In genomic region chr1:26134466-26134865, GRCh38 we compare ENCODE assay signal across 30 cellular contexts. TPM values are rescaled to one million over a fixed set of nuclear protein-coding genes. Genes with fewer than 3 reads are reported as not detected.
DNase-seq lines count a peak whose midpoint lies in the region; ATAC-seq, FAIRE-seq and TF ChIP-seq lines count a peak whose summit lies in the region.
"Had no signal": no experiment of that assay in that cellular context is flagged by ENCODE, and none has a peak within 500 bp of the region (broad histone marks: within the 10 kb centered on the region; RNA-seq: fewer than 3 reads in every experiment).

No MANE protein-coding gene starts in this region.

- no peaks in the 10 kb centered on the region for H3K79me2 ChIP-seq in HepG2 (ENCODE audit: insufficient read depth, low read length)

- TF ChIP-seq POLR2A in HepG2 (IDR thresholded peaks at IDR 0.05; ENCODE audit: insufficient read depth in 1 of 2, low read depth in 2 of 2, low read length in 2 of 2) = no peak
- no peak for TF ChIP-seq POLR2A in gastroesophageal sphincter (IDR thresholded peaks at IDR 0.05)

- H3K9me3 ChIP-seq in HepG2 (ENCODE audit: low read length) (no peaks in the 10 kb centered on the region), gastroesophageal sphincter (no peaks in the 10 kb centered on the region)
- H3K9me3 ChIP-seq: BE2C had no signal

- H3K4me2 ChIP-seq in HepG2 (ENCODE audit: low read depth, low read length) = no peak overlapping the region
- H3K4me2 ChIP-seq: BLaER1 had no signal

- no peak overlapping the region for H2AFZ ChIP-seq in HepG2 (ENCODE audit: low read length)

- intact Hi-C loops in HepG2 (cut with micrococcal nuclease; ENCODE audit: unreplicated experiment) = no loop called here

- ATAC-seq in HepG2 (no peak), gastroesophageal sphincter (no peak), HG03432 (IDR thresholded peaks at IDR 0.05; ENCODE audit: unreplicated experiment) (no peak)
- ATAC-seq: GM12878 had no signal

- no peak overlapping the region for H3K4me3 Mint-ChIP-seq in osteocyte (ENCODE audit: unreplicated experiment)
- H3K4me3 Mint-ChIP-seq: CD14-positive monocyte; CD4-positive, alpha-beta memory T cell; CD8-positive, alpha-beta memory T cell had no signal

- H3K27ac Mint-ChIP-seq in osteocyte (ENCODE audit: unreplicated experiment) = no peak overlapping the region
- H3K27ac Mint-ChIP-seq: CD14-positive monocyte; CD4-positive, alpha-beta memory T cell; CD4-positive, CD25-positive, alpha-beta regulatory T cell; CD8-positive, alpha-beta memory T cell had no signal

- 4% methylated on average over 3 of the region's 3 CpGs for WGBS in HepG2 (ENCODE audit: low lambda C conversion rate)
- whole genome bisulfite sequencing in gastroesophageal sphincter (ENCODE audit: low coverage in 1 of 2), 2 donors = 100% methylated on average over 1 to 3 of the region's 3 CpGs

- no peak overlapping the region for H3K27ac ChIP-seq in HepG2 (ENCODE audit: extremely low read length, insufficient read depth, low read length)
- H3K27ac ChIP-seq in gastroesophageal sphincter = no peak overlapping the region
- H3K27ac ChIP-seq: BLaER1 had no signal

- no peak for FAIRE-seq in HepG2 (lab: Jason Lieb, UNC)
- FAIRE-seq: A204.1, GM12878, GM12892, GM18507 had no signal

- H3K27me3 ChIP-seq in HepG2 (ENCODE audit: control insufficient read depth in 1 of 2, insufficient read depth in 2 of 2, low read length in 2 of 2) = no peaks in the 10 kb centered on the region
- no peaks in the 10 kb centered on the region for H3K27me3 ChIP-seq in gastroesophageal sphincter
- H3K27me3 ChIP-seq: BE2C, BLaER1 had no signal

- DNase-seq in HepG2 (ENCODE audit: low spot score) (no peak), osteocyte (ENCODE audit: extremely low spot score, unreplicated experiment) (peak; percentile 30), ureter (ENCODE audit: low spot score) (peak; percentile 3)
- DNase-seq in stimulated activated CD4-positive, alpha-beta T cell treated with anti-CD3 and anti-CD28 coated beads, Interleukin-12 subunit alpha, Interleukin-12 subunit beta, amount 100 ng/mL, for 4 hours = no peak
- DNase-seq: 8988T; ACHN; BE2C; C1 segment of cervical spinal cord; CD4-positive, alpha-beta memory T cell; CD4-positive, CD25-positive, alpha-beta regulatory T cell; CD8-positive, alpha-beta memory T cell; COR-L47; DMS 273 treated with DMSO at 0.1 percent for 48 hours; DMS153; DMS53; DMS79; EL; GDM1 had no signal

- peaks cover 8% of the 10 kb centered on the region for H3K9me3 Mint-ChIP-seq in osteocyte (ENCODE audit: unreplicated experiment)

- H3K4me3 ChIP-seq in HepG2 (replicated peaks in 1 of 3; ENCODE audit: insufficient read depth in 1 of 3, low read depth in 2 of 3, low read length in 3 of 3) (no peak overlapping the region), gastroesophageal sphincter (no peak overlapping the region)
- H3K4me3 ChIP-seq: BLaER1, GM12878 had no signal

- no peaks in the 10 kb centered on the region for H3K36me3 ChIP-seq in HepG2 (replicated peaks in 1 of 2; ENCODE audit: control insufficient read depth in 1 of 2, insufficient read depth in 2 of 2, low read length in 2 of 2)
- no peaks in the 10 kb centered on the region for H3K36me3 ChIP-seq in gastroesophageal sphincter
- H3K36me3 ChIP-seq: BE2C, BLaER1 had no signal

- in situ Hi-C loops in HepG2 (cut with HindIII; ENCODE audit: extremely low pct_ligation_motif_present, low pct_unique_long_range_greater_than_20kb) = no loop called here

- peaks cover 2% of the 10 kb centered on the region for H3K36me3 Mint-ChIP-seq in osteocyte (ENCODE audit: unreplicated experiment)
- H3K36me3 Mint-ChIP-seq: CD14-positive monocyte; CD4-positive, alpha-beta memory T cell; CD4-positive, CD25-positive, alpha-beta regulatory T cell had no signal

- POLR2A ChIA-PET in HepG2 (lab: Yijun Ruan, JAX) = no interaction called here

- no peaks in the 10 kb centered on the region for H3K4me1 Mint-ChIP-seq in osteocyte (ENCODE audit: unreplicated experiment)

- H3K4me1 ChIP-seq in HepG2 (ENCODE audit: insufficient read depth, low read length) (0 out of 2 replicates have a peak, but pooled peaks cover 9% of the 10 kb centered on the region), gastroesophageal sphincter (no peaks in the 10 kb centered on the region)
- H3K4me1 ChIP-seq: BE2C had no signal

- no peak for TF ChIP-seq EP300 in HepG2 (IDR thresholded peaks at IDR 0.05; ENCODE audit: low read depth in 2 of 2, low read length in 2 of 2)
- no peak for TF ChIP-seq EP300 in HepG2 (CRISPR knock-in tag; IDR thresholded peaks at IDR 0.05; ENCODE audit: borderline replicate concordance)
- no peak for TF ChIP-seq EP300 in gastroesophageal sphincter (IDR thresholded peaks at IDR 0.05)

- CTCF ChIA-PET in HepG2 (lab: Yijun Ruan, JAX; ENCODE audit: low intra/inter-chr PET ratio, low total read pairs) = no interaction called here

- no peak for TF ChIP-seq RAD21 in HepG2 (CRISPR knock-in tag; IDR thresholded peaks at IDR 0.05)

- no peaks in the 10 kb centered on the region for H4K20me1 ChIP-seq in HepG2 (ENCODE audit: insufficient read depth, low read length)
- H4K20me1 ChIP-seq: BLaER1 had no signal

- H3K27me3 Mint-ChIP-seq in osteocyte (ENCODE audit: unreplicated experiment) = peaks cover 8% of the 10 kb centered on the region
- H3K27me3 Mint-ChIP-seq: CD4-positive, alpha-beta memory T cell; CD4-positive, CD25-positive, alpha-beta regulatory T cell had no signal

- no peak for TF ChIP-seq CTCF in HepG2 (CRISPR knock-in tag; IDR thresholded peaks at IDR 0.05)
- TF ChIP-seq CTCF in osteocyte (IDR thresholded peaks at IDR 0.05) = no peak
- no peak for TF ChIP-seq CTCF in gastroesophageal sphincter (IDR thresholded peaks at IDR 0.05)

- no TSS peak for BruUV-seq in HepG2 (replicated peaks; lab: Mats Ljungman, UMichigan)

- H3K9ac ChIP-seq in HepG2 (ENCODE audit: insufficient read depth, low read depth, low read length) = no peak overlapping the region
- H3K9ac ChIP-seq: BLaER1 had no signal

RNA-seq across cellular contexts. Expression of gene PDIK1L, which starts 22.8 kb away (rescaled TPM):
- total RNA-seq in HepG2 (2016; rRNA removed; fragmentation: Illumina TruSeq; extraction: Trizol) (4.6 and 5.8 TPM in 2 replicates), osteocyte (7.6 and 7.8 TPM in 2 replicates), ureter (21.8 TPM), gastroesophageal sphincter (1 to 10 TPM; 6.2 to 9.3 (median 6.8) TPM)
- total RNA-seq in HepG2 (2016; cell fraction: cytosol; rRNA removed; fragmentation: Illumina TruSeq; extraction: Trizol; ENCODE audit: low read depth) = 0.51 and 0.53 TPM in 2 replicates
- 4.4 and 6.6 TPM in 2 replicates for total RNA-seq in HepG2 (2016; cell fraction: insoluble cytoplasmic fraction; rRNA removed; fragmentation: Illumina TruSeq; extraction: Trizol)
- total RNA-seq in HepG2 (2016; cell fraction: membrane; rRNA removed; fragmentation: Illumina TruSeq; extraction: Trizol) = 2.5 and 2.9 TPM in 2 replicates
- total RNA-seq in HepG2 (2016; cell fraction: nucleus; rRNA removed; fragmentation: Illumina TruSeq; extraction: Trizol) = 3.9 and 4.1 TPM in 2 replicates
- 1.2 and 1.9 TPM in 2 replicates for polyA plus RNA-seq in HepG2 (2011; rRNA removed)
- 0.83 and 1.0 TPM in 2 replicates for polyA plus RNA-seq in HepG2 (2011; cell fraction: cytosol; rRNA removed)
- 1.3 and 1.5 TPM in 2 replicates for polyA plus RNA-seq in HepG2 (2011; cell fraction: nucleus; rRNA removed)
- polyA plus RNA-seq in HepG2 (2012) = 1.7 and 2.7 TPM in 2 replicates
- 0.14 and 0.24 TPM in 2 replicates for polyA plus RNA-seq in HepG2 (2016; cell fraction: cytosol; fragmentation: Illumina TruSeq; extraction: Trizol; ENCODE audit: low read depth)
- 3.9 and 4.2 TPM in 2 replicates for polyA plus RNA-seq in HepG2 (2016; cell fraction: insoluble cytoplasmic fraction; fragmentation: Illumina TruSeq; extraction: Trizol; ENCODE audit: low read depth)
- polyA plus RNA-seq in HepG2 (2016; cell fraction: membrane; fragmentation: Illumina TruSeq; extraction: Trizol; ENCODE audit: low read depth) = 0.95 and 0.99 TPM in 2 replicates
- 5.3 and 5.7 TPM in 2 replicates for polyA plus RNA-seq in HepG2 (2016; cell fraction: nucleus; fragmentation: Illumina TruSeq; extraction: Trizol; ENCODE audit: insufficient read depth, low read depth)
- 0.96 and 5.8 TPM in 2 replicates for polyA minus RNA-seq in HepG2 (2011; rRNA and poly(A)+ RNA removed; ENCODE audit: low replicate concordance)
- polyA minus RNA-seq in HepG2 (2011; cell fraction: cytosol; rRNA and poly(A)+ RNA removed) = 1.9 and 2.7 TPM in 2 replicates
- 4.1 and 5.1 TPM in 2 replicates for polyA minus RNA-seq in HepG2 (2011; cell fraction: nucleus; rRNA and poly(A)+ RNA removed)

RNA-seq across cellular contexts. Expression of gene FAM110D, which starts 24.4 kb away (rescaled TPM):
- not detected in 2 replicates for total RNA-seq in HepG2 (2016; rRNA removed; fragmentation: Illumina TruSeq; extraction: Trizol)
- not detected in 2 replicates for total RNA-seq in HepG2 (2016; cell fraction: cytosol; rRNA removed; fragmentation: Illumina TruSeq; extraction: Trizol; ENCODE audit: low read depth)
- not detected in 2 replicates for total RNA-seq in HepG2 (2016; cell fraction: insoluble cytoplasmic fraction; rRNA removed; fragmentation: Illumina TruSeq; extraction: Trizol)
- not detected in 2 replicates for total RNA-seq in HepG2 (2016; cell fraction: membrane; rRNA removed; fragmentation: Illumina TruSeq; extraction: Trizol)
- not detected in 2 replicates for total RNA-seq in HepG2 (2016; cell fraction: nucleus; rRNA removed; fragmentation: Illumina TruSeq; extraction: Trizol)
- polyA plus RNA-seq in HepG2 (2011; rRNA removed) = not detected in 2 replicates
- not detected in 2 replicates for polyA plus RNA-seq in HepG2 (2011; cell fraction: cytosol; rRNA removed)
- not detected in 2 replicates for polyA plus RNA-seq in HepG2 (2011; cell fraction: nucleus; rRNA removed)
- not detected in 2 replicates for polyA plus RNA-seq in HepG2 (2012)
- not detected in 2 replicates for polyA plus RNA-seq in HepG2 (2016; cell fraction: cytosol; fragmentation: Illumina TruSeq; extraction: Trizol; ENCODE audit: low read depth)
- polyA plus RNA-seq in HepG2 (2016; cell fraction: insoluble cytoplasmic fraction; fragmentation: Illumina TruSeq; extraction: Trizol; ENCODE audit: low read depth) = not detected in 2 replicates
- not detected in 2 replicates for polyA plus RNA-seq in HepG2 (2016; cell fraction: membrane; fragmentation: Illumina TruSeq; extraction: Trizol; ENCODE audit: low read depth)
- not detected in 2 replicates for polyA plus RNA-seq in HepG2 (2016; cell fraction: nucleus; fragmentation: Illumina TruSeq; extraction: Trizol; ENCODE audit: insufficient read depth, low read depth)
- 0.07 TPM in 1 of 2 replicates, not detected in the other for polyA minus RNA-seq in HepG2 (2011; rRNA and poly(A)+ RNA removed; ENCODE audit: low replicate concordance)
- polyA minus RNA-seq in HepG2 (2011; cell fraction: cytosol; rRNA and poly(A)+ RNA removed) = not detected in 2 replicates
- 0.13 and 0.25 TPM in 2 replicates for polyA minus RNA-seq in HepG2 (2011; cell fraction: nucleus; rRNA and poly(A)+ RNA removed)
- total RNA-seq in osteocyte = not detected in 2 replicates
- total RNA-seq in ureter = 7.9 TPM
- 10 to 100 TPM in 1 of 4 donors, 1 to 10 TPM in 3; 3.4 to 12.5 (median 7.7) TPM for total RNA-seq in gastroesophageal sphincter
- total RNA-seq: CD4-positive, alpha-beta memory T cell; CD4-positive, CD25-positive, alpha-beta regulatory T cell; CD8-positive, alpha-beta memory T cell had no signal
- polyA plus RNA-seq: AG04450; CD14-positive monocyte; CD4-positive, alpha-beta memory T cell; CD4-positive, CD25-positive, alpha-beta regulatory T cell; CD8-positive, alpha-beta memory T cell; GM12878 had no signal

RNA-seq across cellular contexts. Expression of gene C1orf232, which starts 34.3 kb away (rescaled TPM):
- total RNA-seq in HepG2 (2016; rRNA removed; fragmentation: Illumina TruSeq; extraction: Trizol) = not detected in 2 replicates
- total RNA-seq in HepG2 (2016; cell fraction: cytosol; rRNA removed; fragmentation: Illumina TruSeq; extraction: Trizol; ENCODE audit: low read depth) = not detected in 2 replicates
- total RNA-seq in HepG2 (2016; cell fraction: insoluble cytoplasmic fraction; rRNA removed; fragmentation: Illumina TruSeq; extraction: Trizol) = not detected in 2 replicates
- not detected in 2 replicates for total RNA-seq in HepG2 (2016; cell fraction: membrane; rRNA removed; fragmentation: Illumina TruSeq; extraction: Trizol)
- total RNA-seq in HepG2 (2016; cell fraction: nucleus; rRNA removed; fragmentation: Illumina TruSeq; extraction: Trizol) = not detected in 2 replicates
- polyA plus RNA-seq in HepG2 (2011; rRNA removed) = not detected in 2 replicates
- polyA plus RNA-seq in HepG2 (2011; cell fraction: cytosol; rRNA removed) = not detected in 2 replicates
- not detected in 2 replicates for polyA plus RNA-seq in HepG2 (2011; cell fraction: nucleus; rRNA removed)
- polyA plus RNA-seq in HepG2 (2012) = not detected in 2 replicates
- not detected in 2 replicates for polyA plus RNA-seq in HepG2 (2016; cell fraction: cytosol; fragmentation: Illumina TruSeq; extraction: Trizol; ENCODE audit: low read depth)
- polyA plus RNA-seq in HepG2 (2016; cell fraction: insoluble cytoplasmic fraction; fragmentation: Illumina TruSeq; extraction: Trizol; ENCODE audit: low read depth) = not detected in 2 replicates
- not detected in 2 replicates for polyA plus RNA-seq in HepG2 (2016; cell fraction: membrane; fragmentation: Illumina TruSeq; extraction: Trizol; ENCODE audit: low read depth)
- not detected in 2 replicates for polyA plus RNA-seq in HepG2 (2016; cell fraction: nucleus; fragmentation: Illumina TruSeq; extraction: Trizol; ENCODE audit: insufficient read depth, low read depth)
- not detected in 2 replicates for polyA minus RNA-seq in HepG2 (2011; rRNA and poly(A)+ RNA removed; ENCODE audit: low replicate concordance)
- polyA minus RNA-seq in HepG2 (2011; cell fraction: cytosol; rRNA and poly(A)+ RNA removed) = not detected in 2 replicates
- polyA minus RNA-seq in HepG2 (2011; cell fraction: nucleus; rRNA and poly(A)+ RNA removed) = not detected in 2 replicates
- not detected in 2 replicates for total RNA-seq in osteocyte
- not detected for total RNA-seq in ureter
- total RNA-seq in gastroesophageal sphincter = not detected
- total RNA-seq: A673; CD4-positive, alpha-beta memory T cell; CD4-positive, CD25-positive, alpha-beta regulatory T cell; CD8-positive, alpha-beta memory T cell; Daoy; G401; GM12878 had no signal
- polyA plus RNA-seq: AG04450; CD14-positive monocyte; CD4-positive, alpha-beta memory T cell; CD4-positive, CD25-positive, alpha-beta regulatory T cell; CD8-positive, alpha-beta memory T cell; GM12878 had no signal

RNA-seq across cellular contexts. Expression of gene ZNF593, which starts 35.2 kb away (rescaled TPM):
- total RNA-seq in HepG2 (2016; rRNA removed; fragmentation: Illumina TruSeq; extraction: Trizol) (55.8 and 59.3 TPM in 2 replicates), osteocyte (26.8 and 28.6 TPM in 2 replicates), ureter (43.2 TPM), gastroesophageal sphincter (10 to 100 TPM in 3 of 4 donors, 1 to 10 TPM in 1; 5.0 to 22.8 (median 16.6) TPM)
- total RNA-seq in HepG2 (2016; cell fraction: cytosol; rRNA removed; fragmentation: Illumina TruSeq; extraction: Trizol; ENCODE audit: low read depth) = 52.2 and 57.2 TPM in 2 replicates
- 56.8 and 58.5 TPM in 2 replicates for total RNA-seq in HepG2 (2016; cell fraction: insoluble cytoplasmic fraction; rRNA removed; fragmentation: Illumina TruSeq; extraction: Trizol)
- total RNA-seq in HepG2 (2016; cell fraction: membrane; rRNA removed; fragmentation: Illumina TruSeq; extraction: Trizol) = 56.1 and 57.7 TPM in 2 replicates
- total RNA-seq in HepG2 (2016; cell fraction: nucleus; rRNA removed; fragmentation: Illumina TruSeq; extraction: Trizol) = 17.8 and 21.4 TPM in 2 replicates
- 37.3 and 43.0 TPM in 2 replicates for polyA plus RNA-seq in HepG2 (2011; rRNA removed)
- 48.9 and 77.5 TPM in 2 replicates for polyA plus RNA-seq in HepG2 (2011; cell fraction: cytosol; rRNA removed)
- polyA plus RNA-seq in HepG2 (2011; cell fraction: nucleus; rRNA removed) = 42.4 and 44.7 TPM in 2 replicates
- polyA plus RNA-seq in HepG2 (2012) = 23.3 and 41.2 TPM in 2 replicates
- polyA plus RNA-seq in HepG2 (2016; cell fraction: cytosol; fragmentation: Illumina TruSeq; extraction: Trizol; ENCODE audit: low read depth) = 60.3 and 61.5 TPM in 2 replicates
- polyA plus RNA-seq in HepG2 (2016; cell fraction: insoluble cytoplasmic fraction; fragmentation: Illumina TruSeq; extraction: Trizol; ENCODE audit: low read depth) = 63.8 and 68.9 TPM in 2 replicates
- polyA plus RNA-seq in HepG2 (2016; cell fraction: membrane; fragmentation: Illumina TruSeq; extraction: Trizol; ENCODE audit: low read depth) = 57.3 and 58.6 TPM in 2 replicates
- polyA plus RNA-seq in HepG2 (2016; cell fraction: nucleus; fragmentation: Illumina TruSeq; extraction: Trizol; ENCODE audit: insufficient read depth, low read depth) = 41.8 and 47.8 TPM in 2 replicates
- 17.7 and 18.6 TPM in 2 replicates for polyA minus RNA-seq in HepG2 (2011; rRNA and poly(A)+ RNA removed; ENCODE audit: low replicate concordance)
- 12.2 and 17.8 TPM in 2 replicates for polyA minus RNA-seq in HepG2 (2011; cell fraction: cytosol; rRNA and poly(A)+ RNA removed)
- 8.8 and 10.2 TPM in 2 replicates for polyA minus RNA-seq in HepG2 (2011; cell fraction: nucleus; rRNA and poly(A)+ RNA removed)

RNA-seq across cellular contexts. Expression of gene ZNF593OS, which starts 37.2 kb away (rescaled TPM):
- total RNA-seq in HepG2 (2016; rRNA removed; fragmentation: Illumina TruSeq; extraction: Trizol) (not detected in 2 replicates), osteocyte (not detected in 2 replicates), ureter (not detected), gastroesophageal sphincter (not detected)
- total RNA-seq in HepG2 (2016; cell fraction: cytosol; rRNA removed; fragmentation: Illumina TruSeq; extraction: Trizol; ENCODE audit: low read depth) = not detected in 2 replicates
- not detected in 2 replicates for total RNA-seq in HepG2 (2016; cell fraction: insoluble cytoplasmic fraction; rRNA removed; fragmentation: Illumina TruSeq; extraction: Trizol)
- total RNA-seq in HepG2 (2016; cell fraction: membrane; rRNA removed; fragmentation: Illumina TruSeq; extraction: Trizol) = not detected in 2 replicates
- total RNA-seq in HepG2 (2016; cell fraction: nucleus; rRNA removed; fragmentation: Illumina TruSeq; extraction: Trizol) = not detected in 2 replicates
- not detected in 2 replicates for polyA plus RNA-seq in HepG2 (2011; rRNA removed)
- polyA plus RNA-seq in HepG2 (2011; cell fraction: cytosol; rRNA removed) = not detected in 2 replicates
- not detected in 2 replicates for polyA plus RNA-seq in HepG2 (2011; cell fraction: nucleus; rRNA removed)
- polyA plus RNA-seq in HepG2 (2012) = 0.47 and 0.69 TPM in 2 replicates
- polyA plus RNA-seq in HepG2 (2016; cell fraction: cytosol; fragmentation: Illumina TruSeq; extraction: Trizol; ENCODE audit: low read depth) = not detected in 2 replicates
- polyA plus RNA-seq in HepG2 (2016; cell fraction: insoluble cytoplasmic fraction; fragmentation: Illumina TruSeq; extraction: Trizol; ENCODE audit: low read depth) = not detected in 2 replicates
- not detected in 2 replicates for polyA plus RNA-seq in HepG2 (2016; cell fraction: membrane; fragmentation: Illumina TruSeq; extraction: Trizol; ENCODE audit: low read depth)
- polyA plus RNA-seq in HepG2 (2016; cell fraction: nucleus; fragmentation: Illumina TruSeq; extraction: Trizol; ENCODE audit: insufficient read depth, low read depth) = not detected in 2 replicates
- polyA minus RNA-seq in HepG2 (2011; rRNA and poly(A)+ RNA removed; ENCODE audit: low replicate concordance) = not detected in 2 replicates
- polyA minus RNA-seq in HepG2 (2011; cell fraction: cytosol; rRNA and poly(A)+ RNA removed) = not detected in 2 replicates
- polyA minus RNA-seq in HepG2 (2011; cell fraction: nucleus; rRNA and poly(A)+ RNA removed) = not detected in 2 replicates
- total RNA-seq: A673; CD4-positive, alpha-beta memory T cell; CD4-positive, CD25-positive, alpha-beta regulatory T cell; CD8-positive, alpha-beta memory T cell; Daoy; G401 had no signal
- polyA plus RNA-seq: AG04450 had no signal

Comparison
In these comparisons a context has a peak if more than half of its experiments do, and no peak if none do; other contexts are left out.
1. DNase-seq: peak in osteocyte (single experiment) and ureter (single experiment); none in HepG2 (single experiment) and stimulated activated CD4-positive, alpha-beta T cell treated with anti-CD3 and anti-CD28 coated beads, Interleukin-12 subunit alpha, Interleukin-12 subunit beta, amount 100 ng/mL, for 4 hours (single experiment).